10 cellular contexts compared by ENCODE assay signal in genomic region chr11:35170503-35170902, GRCh38. TPM values are rescaled to one million over a fixed set of nuclear protein-coding genes. Genes with fewer than 3 reads are reported as not detected.
DNase-seq lines count a peak whose midpoint lies in the region; ATAC-seq and TF ChIP-seq lines count a peak whose summit lies in the region.
"Had no signal": no experiment of that assay in that cellular context is flagged by ENCODE, and none has a peak within 500 bp of the region (broad histone marks: within the 10 kb centered on the region; RNA-seq: fewer than 3 reads in every experiment).

No MANE protein-coding gene starts in this region.

- no peak for TF ChIP-seq EP300 in esophagus muscularis mucosa (IDR thresholded peaks at IDR 0.05)

- no TSS peak for BruUV-seq in Panc1 (replicated peaks; lab: Mats Ljungman, UMichigan)

- CTCF ChIA-PET in CD8-positive, alpha-beta T cell (lab: Charles Lee), result interaction anchor here (0.9 kb wide), 1 partner anchor 52 kb away, joined by 3 read pairs; no protein-coding TSS in a partner anchor
- CTCF ChIA-PET in Panc1 (lab: Charles Lee), result no interaction called here

- ATAC-seq in CD8-positive, alpha-beta T cell, result no peak
- ATAC-seq in Panc1, result peak; percentile 1; the same call in 1 of the 2 replicates
- no peak for ATAC-seq in GM19023 (IDR thresholded peaks at IDR 0.05; ENCODE audit: unreplicated experiment)
- ATAC-seq in GM19324 (IDR thresholded peaks at IDR 0.05; ENCODE audit: low FRiP score, unreplicated experiment), result no peak
- ATAC-seq: mucosa of descending colon had no signal

- peaks cover 97% of the 10 kb centered on the region for H3K4me1 ChIP-seq in CD8-positive, alpha-beta T cell (ENCODE audit: insufficient read depth, low read length)
- H3K4me1 ChIP-seq in Panc1 (ENCODE audit: control insufficient read depth, insufficient read depth, low read length) (peaks cover 100% of the 10 kb centered on the region), esophagus muscularis mucosa (peaks cover 60 to 100% (median 85%) of the 10 kb centered on the region in 4 donors), skeletal muscle tissue (ENCODE audit: control insufficient read depth in 3 of 3, insufficient read depth in 3 of 3, low read length in 3 of 3) (peaks cover 19 to 58% (median 39%) of the 10 kb centered on the region in 3 donors)

- no peak for TF ChIP-seq POLR2A in esophagus muscularis mucosa (IDR thresholded peaks at IDR 0.05; ENCODE audit: low read depth)

- POLR2A ChIA-PET in CD8-positive, alpha-beta T cell (lab: Charles Lee), result interaction anchor here (0.7 to 14.0 kb wide), 4 partner anchors 7 to 31 kb away, joined by 3 to 203 read pairs (median 6); partner anchors contain the start of gene CD44
- POLR2A ChIA-PET in Panc1 (lab: Charles Lee), result interaction anchor here (0.8 kb wide), 1 partner anchor 11 kb away, joined by 3 read pairs; no protein-coding TSS in a partner anchor

- no peaks in the 10 kb centered on the region for H3K9me3 ChIP-seq in CD8-positive, alpha-beta T cell (ENCODE audit: low read length)
- H3K9me3 ChIP-seq in Panc1 (ENCODE audit: control insufficient read depth, insufficient read depth, low read depth, low read length) (no peaks in the 10 kb centered on the region), esophagus muscularis mucosa (no peaks in the 10 kb centered on the region), skeletal muscle tissue (ENCODE audit: control insufficient read depth in 3 of 3, low read length in 3 of 3) (no peaks in the 10 kb centered on the region)
- H3K9me3 ChIP-seq: mucosa of descending colon had no signal

- H3K27me3 ChIP-seq in CD8-positive, alpha-beta T cell (ENCODE audit: insufficient read depth, low read length), result no peaks in the 10 kb centered on the region
- H3K27me3 ChIP-seq in Panc1 (ENCODE audit: control insufficient read depth, insufficient read depth, low read length), result no peaks in the 10 kb centered on the region
- no peaks in the 10 kb centered on the region for H3K27me3 ChIP-seq in esophagus muscularis mucosa
- H3K27me3 ChIP-seq in skeletal muscle tissue (ENCODE audit: control insufficient read depth in 3 of 3, insufficient read depth in 3 of 3, low read length in 3 of 3), result no peaks in the 10 kb centered on the region

- no peaks in the 10 kb centered on the region for H3K9me3 Mint-ChIP-seq in CD8-positive, alpha-beta T cell

- in situ Hi-C loops in Panc1 (cut with HindIII; ENCODE audit: low pct_unique_long_range_greater_than_20kb, low sequenced_read_pairs), result no loop called here

- WGBS in esophagus muscularis mucosa, result 61% methylated on average over 3 of the region's 3 CpGs

- no peak overlapping the region for H3K9ac ChIP-seq in skeletal muscle tissue (ENCODE audit: low read depth in 1 of 3, low read length in 3 of 3)

- H3K36me3 ChIP-seq in CD8-positive, alpha-beta T cell (ENCODE audit: insufficient read depth, low read length), result no peaks in the 10 kb centered on the region
- H3K36me3 ChIP-seq in Panc1 (ENCODE audit: control insufficient read depth, insufficient read depth, low read length) (peaks cover 12% of the 10 kb centered on the region; the same call in 1 of the 2 replicates), esophagus muscularis mucosa (no peaks in the 10 kb centered on the region), skeletal muscle tissue (ENCODE audit: control insufficient read depth in 3 of 3, insufficient read depth in 3 of 3, low read length in 3 of 3) (no peaks in the 10 kb centered on the region)

- intact Hi-C loops in CD8-positive, alpha-beta T cell (cut with DNase I, micrococcal nuclease), result no loop called here
- intact Hi-C loops in Panc1 (cut with micrococcal nuclease; ENCODE audit: unreplicated experiment), result no loop called here
- intact Hi-C loops in esophagus muscularis mucosa (cut with DNase I), result no loop called here

- H3K27ac ChIP-seq in CD8-positive, alpha-beta T cell (ENCODE audit: low read depth, low read length), result peak overlapping the region; percentile 96
- peak overlapping the region; percentile 99 for H3K27ac ChIP-seq in Panc1 (ENCODE audit: low read length)
- peak overlapping the region; percentile 70 to 80 (median 74) for H3K27ac ChIP-seq in esophagus muscularis mucosa (replicated peaks in 1 of 4)
- H3K27ac ChIP-seq in skeletal muscle tissue (ENCODE audit: low read depth, low read length), result peak overlapping the region; percentile 64

- H3K4me3 Mint-ChIP-seq in CD8-positive, alpha-beta T cell, result peak overlapping the region; percentile 27

- H3K4me1 Mint-ChIP-seq in CD8-positive, alpha-beta T cell (ENCODE audit: low read depth), result peaks cover 100% of the 10 kb centered on the region

- peaks cover 62% of the 10 kb centered on the region for H3K36me3 Mint-ChIP-seq in CD8-positive, alpha-beta T cell

- peak overlapping the region; percentile 100 for H3K27ac Mint-ChIP-seq in CD8-positive, alpha-beta T cell

- DNase-seq in CD8-positive, alpha-beta T cell, result no peak
- DNase-seq in Panc1 (ENCODE audit: low read depth, low spot score) (no peak), esophagus muscularis mucosa (ENCODE audit: extremely low spot score) (no peak), dermis blood vessel endothelial cell (no peak), HUDEP-2 (lab: John Stamatoyannopoulos, UW; ENCODE audit: unreplicated experiment in 76 of 76) (no peak)
- DNase-seq: mucosa of descending colon, NCI-H146 had no signal

- H3K4me3 ChIP-seq in CD8-positive, alpha-beta T cell (ENCODE audit: low read depth, low read length), result no peak overlapping the region
- H3K4me3 ChIP-seq in Panc1 (ENCODE audit: low read depth in 2 of 2, low read length in 2 of 2) (no peak overlapping the region), esophagus muscularis mucosa (no peak overlapping the region), skeletal muscle tissue (ENCODE audit: low read length in 3 of 3) (no peak overlapping the region)
- H3K4me3 ChIP-seq: mucosa of descending colon had no signal

- no peaks in the 10 kb centered on the region for H3K27me3 Mint-ChIP-seq in CD8-positive, alpha-beta T cell (ENCODE audit: low read depth)

- no peak for TF ChIP-seq CTCF in CD8-positive, alpha-beta T cell (IDR thresholded peaks at IDR 0.05)
- TF ChIP-seq CTCF in Panc1 (IDR thresholded peaks at IDR 0.05), result no peak
- TF ChIP-seq CTCF in esophagus muscularis mucosa (IDR thresholded peaks at IDR 0.05), result no peak

RNA-seq across cellular contexts. Expression of gene CD44, which starts 31.5 kb away (rescaled TPM):
- 1,000 to 10,000 TPM; 1,070 to 1,104 TPM for total RNA-seq in CD8-positive, alpha-beta T cell
- total RNA-seq in Panc1 (2021; ENCODE audit: unreplicated experiment), result 1,819 TPM
- polyA plus RNA-seq in Panc1 (2012; ENCODE audit: insufficient read length), result 1,270 TPM
- total RNA-seq in esophagus muscularis mucosa, result 100 to 1,000 TPM; 212 to 292 (median 275) TPM
- total RNA-seq in skeletal muscle tissue, result 133 TPM
- 2.6 and 3.4 TPM in 2 replicates for total RNA-seq in dermis blood vessel endothelial cell

Comparison
In these comparisons a context has a peak if more than half of its experiments do, and no peak if none do; other contexts are left out.
1. RNA of gene CD44, which starts 31.5 kb away (total RNA-seq): 1,819 TPM in Panc1 (single experiment), 1,070 to 1,104 TPM in CD8-positive, alpha-beta T cell, 212 to 292 TPM in esophagus muscularis mucosa and 133 TPM in skeletal muscle tissue (single experiment); 2.6 to 3.4 TPM in dermis blood vessel endothelial cell; every median in the first group is over 10 times any median in the second.
2. Peak in every context shown above with its lines, with median percentiles within 50 percentile points of each other: H3K27ac ChIP-seq.